ENCODE assay signal across 10 cellular contexts in genomic region chr2:173090291-173090877, GRCh38. TPM values are rescaled to one million over a fixed set of nuclear protein-coding genes. Genes with fewer than 3 reads are reported as not detected.
DNase-seq lines count a peak whose midpoint lies in the region; TF ChIP-seq lines count a peak whose summit lies in the region.
"Had no signal": no experiment of that assay in that cellular context is flagged by ENCODE, and none has a peak within 500 bp of the region (broad histone marks: within the 10 kb centered on the region; RNA-seq: fewer than 3 reads in every experiment).

No MANE protein-coding gene starts in this region.

- no peaks in the 10 kb centered on the region for H3K9me3 ChIP-seq in A673 (ENCODE audit: low read depth, low read length, poor library complexity, severe bottlenecking)

- H3K4me3 ChIP-seq in A673 (ENCODE audit: low read depth, low read length, poor library complexity, severe bottlenecking) (no peak overlapping the region), fibroblast of villous mesenchyme (ENCODE audit: low read depth, low read length) (no peak overlapping the region)

- TF ChIP-seq CTCF in A673 (conservative IDR thresholded peaks at IDR 0.05; ENCODE audit: low read depth, low read length) (no peak), VCaP (conservative IDR thresholded peaks at IDR 0.05) (no peak), fibroblast of villous mesenchyme (IDR thresholded peaks at IDR 0.05; ENCODE audit: insufficient read depth, low read depth, low read length) (no peak), nephron (IDR thresholded peaks at IDR 0.05; ENCODE audit: unreplicated experiment in 3 of 3) (no peak)

- H3K36me3 ChIP-seq in A673 (ENCODE audit: insufficient read depth, low read length, poor library complexity, severe bottlenecking), result peaks cover 6% of the 10 kb centered on the region

- peak overlapping the region in 2 of 3 experiments; percentile 2 to 45 for H3K4me3 Mint-ChIP-seq in nephron
- H3K4me3 Mint-ChIP-seq: activated CD8-positive, alpha-beta memory T cell treated with anti-CD3 and anti-CD28 coated beads, Interleukin-2, amount 10 ng/mL, durations not matched to agents 7 days and 5 days had no signal

- peak overlapping the region; percentile 3 to 79 (median 58) for H3K27ac Mint-ChIP-seq in nephron
- H3K27ac Mint-ChIP-seq: activated CD8-positive, alpha-beta memory T cell treated with anti-CD3 and anti-CD28 coated beads, Interleukin-2, amount 10 ng/mL, durations not matched to agents 7 days and 5 days had no signal

- no peaks in the 10 kb centered on the region for H3K27me3 ChIP-seq in A673 (replicated peaks; ENCODE audit: insufficient read depth, low read depth, low read length, poor library complexity)

- CTCF ChIA-PET in A673 (lab: Charles Lee), result no interaction called here

- H3K4me1 ChIP-seq in A673 (ENCODE audit: insufficient read depth, low read length, poor library complexity, severe bottlenecking), result peaks cover 12% of the 10 kb centered on the region

- POLR2A ChIA-PET in A673 (lab: Charles Lee; ENCODE audit: low non-redundant PET), result no interaction called here

- peaks cover 13% of the 10 kb centered on the region for H3K36me3 Mint-ChIP-seq in nephron (ENCODE audit: low read depth)

- no peaks in the 10 kb centered on the region for H3K27me3 Mint-ChIP-seq in nephron (ENCODE audit: low read depth)

- intact Hi-C loops in A673 (cut with micrococcal nuclease; ENCODE audit: unreplicated experiment), result no loop called here

- H3K27ac ChIP-seq in A673 (ENCODE audit: low read depth, low read length, poor library complexity, severe bottlenecking) (peak overlapping the region; percentile 19), VCaP (peak overlapping the region; percentile 23; the same call in 1 of the 2 replicates)

- H3K9me3 Mint-ChIP-seq in nephron, result peaks cover 2% of the 10 kb centered on the region

- H3K4me1 Mint-ChIP-seq in nephron, result peaks cover 13% of the 10 kb centered on the region
- H3K4me1 Mint-ChIP-seq: activated CD8-positive, alpha-beta memory T cell treated with anti-CD3 and anti-CD28 coated beads, Interleukin-2, amount 10 ng/mL, durations not matched to agents 7 days and 5 days had no signal

- no TSS peak for BruUV-seq in A673 (replicated peaks; lab: Mats Ljungman, UMichigan)

- no peak for DNase-seq in A673 (ENCODE audit: low spot score)
- peak; percentile 65 for DNase-seq in fibroblast of villous mesenchyme (ENCODE audit: low read depth)
- no peak for DNase-seq in activated CD8-positive, alpha-beta memory T cell treated with anti-CD3 and anti-CD28 coated beads, Interleukin-2, amount 50 U/mL, for 48 hours
- no peak for DNase-seq in RKO (ENCODE audit: low spot score)
- DNase-seq in 8988T, result no peak
- DNase-seq in UCSD-AML1 (lab: John Stamatoyannopoulos, UW; ENCODE audit: unreplicated experiment), result no peak
- DNase-seq: activated CD8-positive, alpha-beta memory T cell treated with anti-CD3 and anti-CD28 coated beads, Interleukin-2, amount 10 ng/mL, durations not matched to agents 7 days and 5 days; AML-193 had no signal

RNA-seq across cellular contexts. Expression of gene MAP3K20, which starts 14.7 kb away (rescaled TPM):
- total RNA-seq in A673 (2021) (40.0 and 43.7 TPM in 2 replicates), fibroblast of villous mesenchyme (90.2 and 136 TPM in 2 replicates)
